ENCODE assay signal across 13 cellular contexts in the genomic region with DNA sequence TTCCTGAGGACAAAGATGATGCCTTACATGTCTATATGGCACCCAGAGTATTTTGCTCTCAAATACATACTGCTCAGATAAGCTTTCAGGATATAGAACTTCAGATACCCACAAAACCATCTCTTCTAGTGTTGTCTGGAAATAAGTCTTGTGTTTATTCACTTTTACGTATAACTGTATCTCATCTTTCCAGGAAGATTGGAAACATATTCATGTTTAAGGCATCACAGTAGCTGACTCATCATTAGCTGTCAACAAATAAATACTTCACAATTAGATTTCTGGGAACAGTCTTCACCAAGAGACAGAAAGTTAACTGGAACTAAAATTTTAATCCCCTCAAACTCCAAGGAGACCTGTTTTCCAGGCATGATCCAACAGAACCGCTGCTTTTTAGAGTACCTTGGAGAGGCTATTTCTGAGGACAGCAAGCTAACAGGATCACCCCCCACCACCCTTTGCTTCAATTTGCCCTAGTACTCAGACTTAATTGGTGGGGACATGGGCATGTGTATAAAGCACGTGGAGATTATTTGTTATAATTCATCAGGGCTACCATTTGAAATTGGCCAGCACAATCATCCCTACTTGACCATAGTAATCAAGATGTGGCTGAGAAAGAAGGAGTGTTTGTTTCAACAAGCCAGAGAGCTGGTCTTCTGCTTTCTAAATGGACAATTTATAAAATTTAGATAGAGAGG.
DNase-seq lines count a peak whose midpoint lies in the region; ATAC-seq and TF ChIP-seq lines count a peak whose summit lies in the region.
"Had no signal": no experiment of that assay in that cellular context is flagged by ENCODE, and none has a peak within 500 bp of the region (broad histone marks: within the 10 kb centered on the region; RNA-seq: fewer than 3 reads in every experiment).

No MANE protein-coding gene starts in this region.

- H3K27me3 Mint-ChIP-seq in activated naive CD8-positive, alpha-beta T cell: no peaks in the 10 kb centered on the region
- H3K27me3 Mint-ChIP-seq in T-helper 2 cell treated with Interferon-gamma antibody and Interleukin-4, amounts not matched to agents 5 μg/mL and 100 μg/mL, for 36 hours (ENCODE audit: low read depth): peaks cover 46% of the 10 kb centered on the region
- H3K27me3 Mint-ChIP-seq: CD4-positive, alpha-beta T cell had no signal

- no peak for TF ChIP-seq POLR2A in thyroid gland (IDR thresholded peaks at IDR 0.05)

- intact Hi-C loops in left ventricle myocardium superior (cut with micrococcal nuclease): no loop called here
- intact Hi-C loops in thyroid gland (cut with DNase I): no loop called here

- H3K4me1 Mint-ChIP-seq in activated naive CD8-positive, alpha-beta T cell (ENCODE audit: low read depth): peaks cover 74% of the 10 kb centered on the region
- peaks cover 49% of the 10 kb centered on the region for H3K4me1 Mint-ChIP-seq in T-helper 2 cell treated with Interferon-gamma antibody and Interleukin-4, amounts not matched to agents 5 μg/mL and 100 μg/mL, for 36 hours (ENCODE audit: low read depth)

- H3K36me3 ChIP-seq in right atrium auricular region: no peaks in the 10 kb centered on the region
- H3K36me3 ChIP-seq in thyroid gland: no peaks in the 10 kb centered on the region

- WGBS in thyroid gland, 2 donors: 67% methylated on average over 3 of the region's 3 CpGs

- H3K36me3 Mint-ChIP-seq in activated naive CD8-positive, alpha-beta T cell: no peaks in the 10 kb centered on the region
- H3K36me3 Mint-ChIP-seq in T-helper 2 cell treated with Interferon-gamma antibody and Interleukin-4, amounts not matched to agents 5 μg/mL and 100 μg/mL, for 36 hours (ENCODE audit: low read depth): peaks cover 2% of the 10 kb centered on the region

- no peak overlapping the region for H3K4me3 Mint-ChIP-seq in activated naive CD8-positive, alpha-beta T cell
- H3K4me3 Mint-ChIP-seq in T-helper 2 cell treated with Interferon-gamma antibody and Interleukin-4, amounts not matched to agents 5 μg/mL and 100 μg/mL, for 36 hours: no peak overlapping the region
- H3K4me3 Mint-ChIP-seq: CD4-positive, alpha-beta T cell had no signal

- H3K4me3 ChIP-seq in right atrium auricular region: no peak overlapping the region
- no peak overlapping the region for H3K4me3 ChIP-seq in fibroblast of pulmonary artery (replicated peaks; ENCODE audit: low read depth, low read length)
- H3K4me3 ChIP-seq in thyroid gland (replicated peaks in 1 of 3): no peak overlapping the region

- H3K4me1 ChIP-seq in right atrium auricular region (peaks cover 2 to 64% of the 10 kb centered on the region in 2 donors), thyroid gland (peaks cover 78 to 100% of the 10 kb centered on the region in 2 donors)

- ATAC-seq in left ventricle myocardium superior: no peak

- no peak for DNase-seq in right atrium auricular region (ENCODE audit: low spot score)
- no peak for DNase-seq in left ventricle myocardium superior
- peak; percentile 93 for DNase-seq in fibroblast of pulmonary artery (ENCODE audit: low read depth)
- DNase-seq in thyroid gland: no peak
- no peak for DNase-seq in T-helper 2 cell treated with Interferon-gamma antibody and Interleukin-4, amounts not matched to agents 5 μg/mL and 100 μg/mL, for 36 hours (ENCODE audit: low spot score)
- DNase-seq in CD1c-positive myeloid dendritic cell (ENCODE audit: extremely low spot score): no peak
- DNase-seq in OCI-M1 (lab: John Stamatoyannopoulos, UW): no peak
- DNase-seq: anterior cingulate cortex; CD4-positive, alpha-beta T cell; NCI-H2029; SHP77 treated with DMSO at 0.1 percent for 48 hours; stimulated activated naive CD4-positive, alpha-beta T cell treated with Interleukin-2 at 50 U/mL for 16 hours had no signal

- no peaks in the 10 kb centered on the region for H3K9me3 Mint-ChIP-seq in activated naive CD8-positive, alpha-beta T cell (ENCODE audit: low read depth)
- peaks cover 5% of the 10 kb centered on the region for H3K9me3 Mint-ChIP-seq in T-helper 2 cell treated with Interferon-gamma antibody and Interleukin-4, amounts not matched to agents 5 μg/mL and 100 μg/mL, for 36 hours
- H3K9me3 Mint-ChIP-seq: CD4-positive, alpha-beta T cell had no signal

- no peaks in the 10 kb centered on the region for H3K27me3 ChIP-seq in right atrium auricular region
- no peaks in the 10 kb centered on the region for H3K27me3 ChIP-seq in thyroid gland

- TF ChIP-seq CTCF in right atrium auricular region (IDR thresholded peaks at IDR 0.05) (no peak), fibroblast of pulmonary artery (IDR thresholded peaks at IDR 0.05; ENCODE audit: low read length, missing control alignments) (no peak), thyroid gland (IDR thresholded peaks at IDR 0.05) (no peak)

- H3K27ac Mint-ChIP-seq in activated naive CD8-positive, alpha-beta T cell: peak overlapping the region; percentile 68
- H3K27ac Mint-ChIP-seq in T-helper 2 cell treated with Interferon-gamma antibody and Interleukin-4, amounts not matched to agents 5 μg/mL and 100 μg/mL, for 36 hours: no peak overlapping the region
- H3K27ac Mint-ChIP-seq: CD4-positive, alpha-beta T cell had no signal

- peak overlapping the region; percentile 31 for H3K27ac ChIP-seq in right atrium auricular region
- peak overlapping the region; percentile 36 to 94 (median 91) for H3K27ac ChIP-seq in thyroid gland

- no peaks in the 10 kb centered on the region for H3K9me3 ChIP-seq in right atrium auricular region
- H3K9me3 ChIP-seq in thyroid gland: no peaks in the 10 kb centered on the region
